17 cellular contexts compared by ENCODE assay signal in genomic region chr9:108972626-108973209, GRCh38. TPM values are rescaled to one million over a fixed set of nuclear protein-coding genes. Genes with fewer than 3 reads are reported as not detected.
DNase-seq lines count a peak whose midpoint lies in the region; ATAC-seq and TF ChIP-seq lines count a peak whose summit lies in the region.
"Had no signal": no experiment of that assay in that cellular context is flagged by ENCODE, and none has a peak within 500 bp of the region (broad histone marks: within the 10 kb centered on the region; RNA-seq: fewer than 3 reads in every experiment).

No MANE protein-coding gene starts in this region.

- DNase-seq in IMR-90 (peak; percentile 31), epidermal melanocyte (ENCODE audit: insufficient read length, low spot score) (peak; percentile 33), left ventricle myocardium superior (no peak), thoracic aorta (ENCODE audit: low spot score) (no peak), SW480 (ENCODE audit: low spot score) (no peak), GM19240 (ENCODE audit: insufficient read length, low spot score) (no peak)
- DNase-seq: activated CD4-positive, alpha-beta T cell treated with anti-CD3 and anti-CD28 coated beads for 36 hours; activated CD8-positive, alpha-beta memory T cell treated with anti-CD3 and anti-CD28 coated beads, Interleukin-2, amount 10 ng/mL, durations not matched to agents 7 days and 5 days; DMS53; endodermal cell; NCI-H1436 treated with DMSO at 0.1 percent for 48 hours; stimulated activated CD4-positive, alpha-beta T cell treated with anti-CD3 and anti-CD28 coated beads, Interleukin-2, amount 100 ng/mL, for 48 hours had no signal

- no peak overlapping the region for H3K18ac ChIP-seq in IMR-90 (ENCODE audit: low read depth, low read length)

- no peak overlapping the region for H3K23ac ChIP-seq in IMR-90 (ENCODE audit: low read depth, low read length)

- H2BK20ac ChIP-seq in IMR-90 (ENCODE audit: low read depth, low read length), result no peak overlapping the region

- in situ Hi-C loops in IMR-90 (cut with MboI; ENCODE audit: low sequenced_read_pairs), result no loop called here

- dilution Hi-C loops in IMR-90 (cut with HindIII; ENCODE audit: low sequenced_read_pairs, unreplicated experiment), result no loop called here

- H4K91ac ChIP-seq in IMR-90 (ENCODE audit: insufficient read depth, low read depth, low read length), result no peak overlapping the region

- H3K4me3 ChIP-seq in IMR-90 (ENCODE audit: insufficient read depth, low read depth, low read length) (no peak overlapping the region), thoracic aorta (no peak overlapping the region)
- H3K4me3 ChIP-seq: lung had no signal

- no peak for TF ChIP-seq CTCF in IMR-90 (conservative IDR thresholded peaks at IDR 0.05; ENCODE audit: low read depth, low read length)
- no peak for TF ChIP-seq CTCF in thoracic aorta (IDR thresholded peaks at IDR 0.05)

- no peak overlapping the region for H3K27ac ChIP-seq in IMR-90 (ENCODE audit: insufficient read depth, low read length)
- H3K27ac ChIP-seq in thoracic aorta, result peak overlapping the region; percentile 27 to 66
- H3K27ac ChIP-seq: C4-2B had no signal

- no CpG with 5 or more reads among the region's 2 CpGs for WGBS in IMR-90 (ENCODE audit: extremely low coverage in 2 of 2, insufficient read length in 1 of 2), 2 experiments

- peaks cover 5 to 7% of the 10 kb centered on the region in 2 experiments; a peak in 2 of 4 replicates for H3K79me1 ChIP-seq in IMR-90 (ENCODE audit: low read depth in 1 of 2, low read length in 2 of 2)

- peaks cover 8% of the 10 kb centered on the region for H3K36me3 ChIP-seq in IMR-90 (ENCODE audit: control insufficient read depth, insufficient read depth, low read length)
- H3K36me3 ChIP-seq in thoracic aorta, result no peaks in the 10 kb centered on the region

- H3K27me3 ChIP-seq in IMR-90 (ENCODE audit: control insufficient read depth, insufficient read depth, low read length) (no peaks in the 10 kb centered on the region), thoracic aorta (replicated peaks; ENCODE audit: insufficient read depth) (no peaks in the 10 kb centered on the region)

- no peak overlapping the region for H3K14ac ChIP-seq in IMR-90 (replicated peaks; ENCODE audit: low read depth, low read length)

- H2AK9ac ChIP-seq in IMR-90 (replicated peaks; ENCODE audit: low read depth, low read length, poor library complexity), result no peak overlapping the region

- BruUV-seq in IMR-90 (replicated peaks; lab: Mats Ljungman, UMichigan), result no TSS peak

- H3K9me3 ChIP-seq in IMR-90 (ENCODE audit: control insufficient read depth, insufficient read depth, low read length) (no peaks in the 10 kb centered on the region), thoracic aorta (no peaks in the 10 kb centered on the region)

- POLR2A ChIA-PET in IMR-90 (lab: Charles Lee; ENCODE audit: unreplicated experiment), result interaction anchor here (0.9 kb wide), 1 partner anchor 18 kb away, joined by 3 read pairs; no protein-coding TSS in a partner anchor

- H3K4ac ChIP-seq in IMR-90 (ENCODE audit: low read depth, low read length), result no peak overlapping the region

- no peak overlapping the region for H2AK5ac ChIP-seq in IMR-90 (ENCODE audit: low read depth, low read length)

- H4K8ac ChIP-seq in IMR-90 (ENCODE audit: low read depth in 2 of 2, low read length in 2 of 2), result no peak overlapping the region

- no peaks in the 10 kb centered on the region for H3K9me1 ChIP-seq in IMR-90 (ENCODE audit: insufficient read depth, low read length)

- intact Hi-C loops in IMR-90 (cut with micrococcal nuclease) (no loop called here), left ventricle myocardium superior (cut with micrococcal nuclease) (no loop called here)

- H3K4me1 ChIP-seq in IMR-90 (ENCODE audit: control insufficient read depth, insufficient read depth, low read length) (no peaks in the 10 kb centered on the region), thoracic aorta (ENCODE audit: control insufficient read depth in 1 of 2, low read depth in 2 of 2) (peaks cover 8 to 34% of the 10 kb centered on the region in 2 donors)

- ATAC-seq in IMR-90 (ENCODE audit: low read depth) (peak; percentile 71), left ventricle myocardium superior (peak; percentile 60), thoracic aorta (ENCODE audit: insufficient number of reproducible peaks, low FRiP score, low read depth) (no peak), GM18907 (IDR thresholded peaks at IDR 0.05; ENCODE audit: unreplicated experiment) (no peak), GM19351 (IDR thresholded peaks at IDR 0.05; ENCODE audit: unreplicated experiment) (no peak)
- ATAC-seq: activated CD4-positive, alpha-beta T cell treated with anti-CD3 and anti-CD28 coated beads for 36 hours; activated CD8-positive, alpha-beta memory T cell treated with anti-CD3 and anti-CD28 coated beads, Interleukin-2, amount 10 ng/mL, durations not matched to agents 7 days and 5 days; SK-N-SH treated with all-trans-retinoic acid at 6 μM for 48 hours had no signal

- no peak for TF ChIP-seq RAD21 in IMR-90 (IDR thresholded peaks at IDR 0.05; ENCODE audit: low read length)

- CTCF ChIA-PET in IMR-90 (lab: Yijun Ruan, JAX), result no interaction called here

- H2BK15ac ChIP-seq in IMR-90 (ENCODE audit: low read depth, low read length), result no peak overlapping the region

- no peak overlapping the region for H3K9ac ChIP-seq in IMR-90 (ENCODE audit: low read depth, low read length)

- no peak overlapping the region for H3K56ac ChIP-seq in IMR-90 (ENCODE audit: extremely low read depth, insufficient read depth, low read length)

- H2BK5ac ChIP-seq in IMR-90 (ENCODE audit: low read depth, low read length, poor library complexity, severe bottlenecking), result no peak overlapping the region

- no peak overlapping the region for H2BK120ac ChIP-seq in IMR-90 (ENCODE audit: low read depth, low read length)

- no peak overlapping the region for H3K4me2 ChIP-seq in IMR-90 (ENCODE audit: low read depth, low read length)

- H2AFZ ChIP-seq in IMR-90 (replicated peaks; ENCODE audit: low read length, poor library complexity), result no peak overlapping the region

- H4K5ac ChIP-seq in IMR-90 (ENCODE audit: low read depth, low read length), result no peak overlapping the region

- no peak for TF ChIP-seq POLR2A in IMR-90 (IDR thresholded peaks at IDR 0.05; ENCODE audit: low read depth, low read length)

- H4K20me1 ChIP-seq in IMR-90 (ENCODE audit: insufficient read depth, low read length), result no peaks in the 10 kb centered on the region

TF ChIP-seq in IMR-90, 13 proteins besides CTCF, POLR2A, EP300 and RAD21:
- TF ChIP-seq RFX5 (IDR thresholded peaks at IDR 0.05; ENCODE audit: low read depth, low read length) (no peak), SMC3 (IDR thresholded peaks at IDR 0.05; ENCODE audit: low read depth, low read length) (no peak), MXI1 (IDR thresholded peaks at IDR 0.05; ENCODE audit: borderline replicate concordance, low read depth, low read length) (no peak), MAFK (IDR thresholded peaks at IDR 0.05; ENCODE audit: low read depth, low read length) (no peak), USF2 (IDR thresholded peaks at IDR 0.05; ENCODE audit: low read depth, low read length) (no peak), NFE2L2 (IDR thresholded peaks at IDR 0.05; ENCODE audit: low read depth, low read length) (no peak), RCOR1 (IDR thresholded peaks at IDR 0.05; ENCODE audit: insufficient replicate concordance, low read length) (no peak), CHD1 (IDR thresholded peaks at IDR 0.05; ENCODE audit: low read depth, low read length) (no peak), BHLHE40 (IDR thresholded peaks at IDR 0.05; ENCODE audit: low read depth, low read length) (no peak), MAZ (IDR thresholded peaks at IDR 0.05; ENCODE audit: borderline replicate concordance, low read depth, low read length) (no peak), FOS (IDR thresholded peaks at IDR 0.05; ENCODE audit: low read depth, low read length) (no peak), CEBPB (IDR thresholded peaks at IDR 0.05; ENCODE audit: low read depth, low read length) (no peak), ELK1 (IDR thresholded peaks at IDR 0.05; ENCODE audit: borderline replicate concordance, low read depth, low read length) (no peak)

RNA-seq across cellular contexts. Expression of gene ABITRAM, which starts 38.5 kb away (rescaled TPM):
- 8.6 TPM in 2 replicates for total RNA-seq in IMR-90 (2012; rRNA removed)
- polyA plus RNA-seq in IMR-90 (2012; rRNA removed), result 8.8 and 10.3 TPM in 2 replicates
- 2.4 and 3.0 TPM in 2 replicates for polyA plus RNA-seq in IMR-90 (2012; cell fraction: cytosol; rRNA removed)
- polyA plus RNA-seq in IMR-90 (2012; cell fraction: nucleus; rRNA removed; ENCODE audit: low replicate concordance), result 1.5 and 12.7 TPM in 2 replicates
- total RNA-seq in left ventricle myocardium superior, result 16.3 TPM
- total RNA-seq in thoracic aorta, result 1 to 10 TPM; 4.6 to 5.6 TPM

RNA-seq across cellular contexts. Expression of gene ELP1, which starts 38.8 kb away (rescaled TPM):
- total RNA-seq in IMR-90 (2012; rRNA removed), result 39.7 and 43.2 TPM in 2 replicates
- 15.3 and 20.0 TPM in 2 replicates for polyA plus RNA-seq in IMR-90 (2012; rRNA removed)
- 4.1 and 8.9 TPM in 2 replicates for polyA plus RNA-seq in IMR-90 (2012; cell fraction: cytosol; rRNA removed)
- polyA plus RNA-seq in IMR-90 (2012; cell fraction: nucleus; rRNA removed; ENCODE audit: low replicate concordance), result 12.8 and 56.7 TPM in 2 replicates
- total RNA-seq in left ventricle myocardium superior, result 20.7 TPM
- total RNA-seq in thoracic aorta, result 10 to 100 TPM; 20.6 to 24.0 TPM

RNA-seq across cellular contexts. Expression of gene CTNNAL1, which starts 40.6 kb away (rescaled TPM):
- total RNA-seq in IMR-90 (2012; rRNA removed) (131 and 186 TPM in 2 replicates), left ventricle myocardium superior (77.9 TPM), thoracic aorta (10 to 100 TPM; 41.8 to 45.0 TPM)
- 60.4 and 72.3 TPM in 2 replicates for polyA plus RNA-seq in IMR-90 (2012; rRNA removed)
- polyA plus RNA-seq in IMR-90 (2012; cell fraction: cytosol; rRNA removed), result 24.4 and 58.0 TPM in 2 replicates
- 9.8 and 39.6 TPM in 2 replicates for polyA plus RNA-seq in IMR-90 (2012; cell fraction: nucleus; rRNA removed; ENCODE audit: low replicate concordance)

Comparison
In these comparisons a context has a peak if more than half of its experiments do, and no peak if none do; other contexts are left out.
1. ATAC-seq: peak in IMR-90 (single experiment) and left ventricle myocardium superior (single experiment); none in thoracic aorta (single experiment), GM18907 (single experiment) and GM19351 (single experiment).
2. DNase-seq: peak in IMR-90 (single experiment) and epidermal melanocyte (single experiment); none in left ventricle myocardium superior (single experiment), thoracic aorta (single experiment), SW480 (single experiment) and GM19240 (single experiment).